ENCODE assay signal across 8 cellular contexts in genomic region chr18:48834421-48835011, GRCh38.
A peak's percentile ranks its signal among the peaks of the same experiment; 100 is the strongest.
DNase-seq lines count a peak whose midpoint lies in the region; ATAC-seq and TF ChIP-seq lines count a peak whose summit lies in the region.

No MANE protein-coding gene starts in this region.

- H3K27ac Mint-ChIP-seq in Calu3 (ENCODE audit: unreplicated experiment), result peak overlapping the region; percentile 75

- H3K4me1 Mint-ChIP-seq in Calu3 (ENCODE audit: low read depth, unreplicated experiment), result peaks cover 40% of the 10 kb centered on the region

- peak overlapping the region; percentile 29 for H3K4me3 Mint-ChIP-seq in Calu3 (ENCODE audit: low read depth, unreplicated experiment)

- no TSS peak for BruUV-seq in Calu3 (replicated peaks; lab: Mats Ljungman, UMichigan)

- H3K9me3 Mint-ChIP-seq in Calu3 (ENCODE audit: low read depth, unreplicated experiment), result no peaks in the 10 kb centered on the region

- no peak for TF ChIP-seq CTCF in Calu3 (IDR thresholded peaks at IDR 0.05; ENCODE audit: unreplicated experiment)

- CTCF ChIA-PET in Calu3 (lab: Charles Lee), result interaction anchor here (2.3 kb wide), 1 partner anchor 103 kb away, joined by 6 read pairs; no protein-coding TSS in a partner anchor

- intact Hi-C loops in Calu3 (cut with micrococcal nuclease; ENCODE audit: unreplicated experiment), result loop anchor here (5.0 kb wide), 1 partner anchor 113 kb away; no protein-coding TSS in a partner anchor

- peak; percentile 75 for DNase-seq in Calu3
- DNase-seq in KBM-7, result peak; percentile 86
- peak; percentile 53 for DNase-seq in activated CD4-positive, alpha-beta T cell treated with anti-CD3 and anti-CD28 coated beads for 1 hour
- DNase-seq in cerebellar nuclear complex (lab: John Stamatoyannopoulos, UW), result peak; percentile 34 to 52
- DNase-seq in medulla oblongata (ENCODE audit: extremely low spot score), result peak; percentile 63
- peak; percentile 50 to 56 for DNase-seq in stimulated activated CD8-positive, alpha-beta memory T cell treated with anti-CD3 and anti-CD28 coated beads, Interleukin-4, amount 100 ng/mL, for 1 hour (ENCODE audit: low read depth in 2 of 2, low spot score in 1 of 2)
- DNase-seq in NCI-H1694 treated with DMSO at 0.1 percent for 48 hours (lab: John Stamatoyannopoulos, UW), result no peak

- in situ Hi-C loops in KBM-7 (cut with MboI; ENCODE audit: low pct_unique_long_range_greater_than_20kb, low sequenced_read_pairs), result no loop called here

- ATAC-seq in GM21576 (IDR thresholded peaks at IDR 0.05; ENCODE audit: unreplicated experiment), result peak; percentile 45

- H3K27me3 Mint-ChIP-seq in Calu3 (ENCODE audit: unreplicated experiment), result no peaks in the 10 kb centered on the region

- H3K36me3 Mint-ChIP-seq in Calu3 (ENCODE audit: insufficient read depth, unreplicated experiment), result peaks cover 13% of the 10 kb centered on the region
